ENCODE assay signal across 8 cellular contexts in genomic region chr10:95755511-95756004, GRCh38. TPM values are rescaled to one million over a fixed set of nuclear protein-coding genes. Genes with fewer than 3 reads are reported as not detected.
A peak's percentile ranks its signal among the peaks of the same experiment; 100 is the strongest.
DNase-seq lines count a peak whose midpoint lies in the region; ATAC-seq and TF ChIP-seq lines count a peak whose summit lies in the region.

No MANE protein-coding gene starts in this region.

- H3K4me1 Mint-ChIP-seq in CD4-positive, CD25-positive, alpha-beta regulatory T cell = peaks cover 4 to 38% (median 21%) of the 10 kb centered on the region in 4 donors
- H3K4me1 Mint-ChIP-seq in H9 = peaks cover 21 to 22% of the 10 kb centered on the region in 2 experiments

- H3K79me1 ChIP-seq in H9 (ENCODE audit: insufficient read depth, low read depth, low read length, poor library complexity, severe bottlenecking) = no peaks in the 10 kb centered on the region

- no peaks in the 10 kb centered on the region for H3K36me3 Mint-ChIP-seq in CD4-positive, CD25-positive, alpha-beta regulatory T cell
- no peaks in the 10 kb centered on the region for H3K36me3 Mint-ChIP-seq in H9 (ENCODE audit: insufficient read depth in 1 of 3, low read depth in 3 of 3)

- H3K27ac ChIP-seq in CD4-positive, CD25-positive, alpha-beta regulatory T cell (ENCODE audit: insufficient read depth, low read length, poor library complexity, severe bottlenecking) = peak overlapping the region; percentile 72
- H3K27ac ChIP-seq in H9 (ENCODE audit: insufficient read length, low read depth, low read length) (no peak overlapping the region), left ventricle myocardium inferior (replicated peaks) (peak overlapping the region; percentile 79)

- H3K27me3 Mint-ChIP-seq in CD4-positive, CD25-positive, alpha-beta regulatory T cell = peaks cover 5% of the 10 kb centered on the region
- H3K27me3 Mint-ChIP-seq in H9 (ENCODE audit: low read depth) = peaks cover 4% of the 10 kb centered on the region

- H3K4me2 ChIP-seq in H9 (ENCODE audit: insufficient read depth, insufficient read length, low read length) = peak overlapping the region; percentile 71

- no peak overlapping the region for H3T11ph ChIP-seq in H9 (ENCODE audit: low read length)

- H3K27me3 ChIP-seq in CD4-positive, CD25-positive, alpha-beta regulatory T cell (ENCODE audit: control insufficient read depth, insufficient read depth, low read length) = no peaks in the 10 kb centered on the region
- H3K27me3 ChIP-seq in H9 (ENCODE audit: insufficient read depth, low read length) (no peaks in the 10 kb centered on the region), left ventricle myocardium inferior (ENCODE audit: low read depth) (peaks cover 36% of the 10 kb centered on the region)

- no peaks in the 10 kb centered on the region for H4K20me1 ChIP-seq in H9 (ENCODE audit: control insufficient read depth, insufficient read depth, insufficient read length)

- H2BK5ac ChIP-seq in H9 (ENCODE audit: insufficient read length, low read length) = no peak overlapping the region

- no peak overlapping the region for H2BK12ac ChIP-seq in H9 (ENCODE audit: insufficient read length, low read depth, low read length)

- peak overlapping the region; percentile 9 for H3K9ac ChIP-seq in H9 (ENCODE audit: extremely low read depth, insufficient read length, low read length)

- no peak overlapping the region for H4K5ac ChIP-seq in H9 (ENCODE audit: insufficient read length, low read depth, low read length)

- intact Hi-C loops in left ventricle myocardium inferior (cut with micrococcal nuclease) = no loop called here

- H4K91ac ChIP-seq in H9 (ENCODE audit: insufficient read length, low read depth, low read length) = no peak overlapping the region

- H2AK5ac ChIP-seq in H9 (ENCODE audit: insufficient read length, low read length) = no peak overlapping the region

- H3K4me3 Mint-ChIP-seq in CD4-positive, CD25-positive, alpha-beta regulatory T cell = peak overlapping the region; percentile 79 to 97 (median 90)
- peak overlapping the region; percentile 71 to 87 for H3K4me3 Mint-ChIP-seq in H9

- no peak overlapping the region; the same call in 1 of the 2 replicates for H3K14ac ChIP-seq in H9 (ENCODE audit: insufficient read depth, low read length)

- H2AFZ ChIP-seq in H9 (ENCODE audit: low read length) = no peak overlapping the region

- TF ChIP-seq CTCF in H9 (conservative IDR thresholded peaks at IDR 0.05) (no peak), left ventricle myocardium inferior (IDR thresholded peaks at IDR 0.05; ENCODE audit: borderline replicate concordance) (no peak)

- no peak overlapping the region for H3K23ac ChIP-seq in H9 (ENCODE audit: insufficient read length, low read depth, low read length)

- H3K18ac ChIP-seq in H9 (ENCODE audit: insufficient read length, low read depth, low read length) = no peak overlapping the region

- no peak overlapping the region for H2BK15ac ChIP-seq in H9 (ENCODE audit: low read depth, low read length)

- no peak overlapping the region for H3K4ac ChIP-seq in H9 (ENCODE audit: low read depth, low read length)

- WGBS in H9 (ENCODE audit: extremely low coverage, insufficient read length, low lambda C conversion rate) = 100% methylated on average over 1 of the region's 8 CpGs

- H4K8ac ChIP-seq in H9 (replicated peaks; ENCODE audit: insufficient read length, low read depth, low read length) = no peak overlapping the region

- no peaks in the 10 kb centered on the region for H3K36me3 ChIP-seq in CD4-positive, CD25-positive, alpha-beta regulatory T cell (ENCODE audit: control insufficient read depth, insufficient read depth, low read length)
- no peaks in the 10 kb centered on the region for H3K36me3 ChIP-seq in left ventricle myocardium inferior

- H3K23me2 ChIP-seq in H9 (ENCODE audit: insufficient read length, low read depth, low read length, poor library complexity, severe bottlenecking) = no peaks in the 10 kb centered on the region

- DNase-seq in CD4-positive, CD25-positive, alpha-beta regulatory T cell = peak in 1 of 3 donors; percentile 26
- DNase-seq in H9 (peak; percentile 80), SKM-1 (lab: John Stamatoyannopoulos, UW; ENCODE audit: unreplicated experiment) (peak; percentile 77), left ventricle myocardium inferior (peak; percentile 29), putamen (ENCODE audit: low spot score) (peak; percentile 35), DMS153 (lab: John Stamatoyannopoulos, UW) (no peak), activated T-cell treated with anti-CD3 and anti-CD28 coated beads for 4 hours (no peak), COLO829 (ENCODE audit: low spot score) (no peak)

- H3K4me1 ChIP-seq in CD4-positive, CD25-positive, alpha-beta regulatory T cell (ENCODE audit: control insufficient read depth, insufficient read depth, low read length, poor library complexity, severe bottlenecking) = peaks cover 28% of the 10 kb centered on the region
- H3K4me1 ChIP-seq in H9 (ENCODE audit: insufficient read depth, low read length) = peaks cover 2% of the 10 kb centered on the region; the same call in 1 of the 2 replicates
- H3K4me1 ChIP-seq in left ventricle myocardium inferior = peaks cover 35% of the 10 kb centered on the region

- no peak overlapping the region for H2BK20ac ChIP-seq in H9 (ENCODE audit: low read depth, low read length, poor library complexity, severe bottlenecking)

- H2BK120ac ChIP-seq in H9 (ENCODE audit: low read depth, low read length, poor library complexity, severe bottlenecking) = no peak overlapping the region

- no peak overlapping the region for H3K56ac ChIP-seq in H9 (ENCODE audit: insufficient read length, low read depth, low read length)

- peak overlapping the region; percentile 68 to 94 (median 83) for H3K27ac Mint-ChIP-seq in CD4-positive, CD25-positive, alpha-beta regulatory T cell
- peak overlapping the region; percentile 31 to 54 (median 47); a peak in 5 of 7 replicates for H3K27ac Mint-ChIP-seq in H9

- H3K79me2 ChIP-seq in H9 (ENCODE audit: insufficient read depth, low read length) = no peaks in the 10 kb centered on the region

- peaks cover 0 to 2% (median 0%) of the 10 kb centered on the region in 7 donors for H3K9me3 Mint-ChIP-seq in CD4-positive, CD25-positive, alpha-beta regulatory T cell
- no peaks in the 10 kb centered on the region for H3K9me3 Mint-ChIP-seq in H9

- H3K9me3 ChIP-seq in CD4-positive, CD25-positive, alpha-beta regulatory T cell (ENCODE audit: control insufficient read depth in 2 of 2, low read length in 2 of 2) = no peaks in the 10 kb centered on the region
- H3K9me3 ChIP-seq in H9 (ENCODE audit: control insufficient read depth, low read depth, low read length) = no peaks in the 10 kb centered on the region
- H3K9me3 ChIP-seq in left ventricle myocardium inferior (replicated peaks) = no peaks in the 10 kb centered on the region

- no peak for ATAC-seq in CD4-positive, CD25-positive, alpha-beta regulatory T cell (ENCODE audit: low read depth in 2 of 2)

- H3K4me3 ChIP-seq in CD4-positive, CD25-positive, alpha-beta regulatory T cell (ENCODE audit: low read depth, low read length) = peak overlapping the region; percentile 88
- H3K4me3 ChIP-seq in left ventricle myocardium inferior = peak overlapping the region; percentile 65

RNA-seq across cellular contexts. Expression of gene ENTPD1, which starts 0.4 kb away (rescaled TPM):
- 49.4 TPM for total RNA-seq in CD4-positive, CD25-positive, alpha-beta regulatory T cell
- 10 to 100 TPM in 3 of 4 donors, 1 to 10 TPM in 1; 3.5 to 38.3 (median 17.9) TPM for polyA plus RNA-seq in CD4-positive, CD25-positive, alpha-beta regulatory T cell
- total RNA-seq in H9 (2021) (1.9 and 2.0 TPM in 2 replicates), left ventricle myocardium inferior (7.7 TPM)

Comparison
In these comparisons a context has a peak if more than half of its experiments do, and no peak if none do; other contexts are left out.
1. DNase-seq: peak in H9 (single experiment), SKM-1 (single experiment), left ventricle myocardium inferior (single experiment) and putamen (single experiment); none in DMS153 (single experiment), activated T-cell treated with anti-CD3 and anti-CD28 coated beads for 4 hours (single experiment) and COLO829 (single experiment).